Comparison of ENCODE assay signal across 22 cellular contexts in the genomic region with DNA sequence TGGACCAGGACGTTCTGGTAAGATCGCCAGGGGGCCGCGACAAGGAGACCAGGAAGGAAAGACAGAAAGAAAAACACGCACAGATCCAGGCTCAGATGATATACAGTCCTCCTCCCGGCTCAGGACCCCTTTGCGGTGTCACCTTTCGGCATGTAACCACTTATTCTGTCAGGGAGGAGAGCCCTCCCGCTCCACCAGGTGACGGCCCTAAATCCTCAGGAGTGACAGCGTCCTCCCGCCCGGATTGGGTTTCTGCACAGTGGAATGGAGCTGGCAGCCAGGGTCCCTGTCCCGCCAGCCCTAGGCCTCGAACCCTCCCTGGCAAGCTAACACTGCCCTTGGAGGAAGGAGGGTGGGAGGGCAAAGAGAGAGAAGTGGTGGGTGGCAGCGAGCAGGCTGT.
"Had no signal": no experiment of that assay in that cellular context is flagged by ENCODE, and none has a peak within 500 bp of the region (broad histone marks: within the 10 kb centered on the region; RNA-seq: fewer than 3 reads in every experiment).

No MANE protein-coding gene starts in this region.

- DNase-seq: activated CD4-positive, alpha-beta T cell treated with anti-CD3 and anti-CD28 coated beads for 36 hours; activated CD4-positive, alpha-beta T cell treated with anti-CD3 and anti-CD28 coated beads, Interleukin-2, amount 50 U/mL, for 4 hours; activated CD4-positive, CD25-positive, alpha-beta regulatory T cell; activated effector memory CD4-positive, alpha-beta T cell treated with Interleukin-2 at 50 U/mL for 16 hours; activated naive CD4-positive, alpha-beta T cell treated with Interleukin-2 at 50 U/mL for 16 hours; activated T-cell treated with anti-CD3 and anti-CD28 coated beads for 4 hours; anterior cingulate cortex; cerebellar nuclear complex; dorsolateral prefrontal cortex; effector memory CD8-positive, alpha-beta T cell; erythroblast; hypothalamus; immature natural killer cell; kidney; left colon; naive thymus-derived CD8-positive, alpha-beta T cell; ovary; stimulated activated CD4-positive, alpha-beta T cell treated with anti-CD3 and anti-CD28 coated beads, Interleukin-1b, Interleukin-23, amount 100 ng/mL, for 48 hours; stimulated activated CD4-positive, alpha-beta T cell treated with anti-CD3 and anti-CD28 coated beads, Interleukin-4, amount 100 ng/mL, for 4 hours; stimulated activated naive CD4-positive, alpha-beta T cell; tibial artery had no signal

- H3K4me1 Mint-ChIP-seq: activated CD4-positive, alpha-beta T cell treated with anti-CD3 and anti-CD28 coated beads for 36 hours; immature natural killer cell had no signal

- H3K27me3 Mint-ChIP-seq: activated CD4-positive, alpha-beta T cell treated with anti-CD3 and anti-CD28 coated beads for 36 hours; activated naive CD8-positive, alpha-beta T cell; effector memory CD8-positive, alpha-beta T cell; naive thymus-derived CD8-positive, alpha-beta T cell had no signal

- H3K27ac Mint-ChIP-seq: activated CD4-positive, alpha-beta T cell treated with anti-CD3 and anti-CD28 coated beads for 36 hours; activated naive CD8-positive, alpha-beta T cell; effector memory CD8-positive, alpha-beta T cell; immature natural killer cell had no signal

- H3K4me3 Mint-ChIP-seq: activated CD4-positive, alpha-beta T cell treated with anti-CD3 and anti-CD28 coated beads for 36 hours; activated naive CD8-positive, alpha-beta T cell; effector memory CD8-positive, alpha-beta T cell; immature natural killer cell; naive thymus-derived CD8-positive, alpha-beta T cell had no signal

- H3K36me3 Mint-ChIP-seq: activated naive CD8-positive, alpha-beta T cell; immature natural killer cell had no signal

- FAIRE-seq: kidney had no signal

- H3K9me3 Mint-ChIP-seq: effector memory CD8-positive, alpha-beta T cell; immature natural killer cell; naive thymus-derived CD8-positive, alpha-beta T cell had no signal
